In the genomic region with DNA sequence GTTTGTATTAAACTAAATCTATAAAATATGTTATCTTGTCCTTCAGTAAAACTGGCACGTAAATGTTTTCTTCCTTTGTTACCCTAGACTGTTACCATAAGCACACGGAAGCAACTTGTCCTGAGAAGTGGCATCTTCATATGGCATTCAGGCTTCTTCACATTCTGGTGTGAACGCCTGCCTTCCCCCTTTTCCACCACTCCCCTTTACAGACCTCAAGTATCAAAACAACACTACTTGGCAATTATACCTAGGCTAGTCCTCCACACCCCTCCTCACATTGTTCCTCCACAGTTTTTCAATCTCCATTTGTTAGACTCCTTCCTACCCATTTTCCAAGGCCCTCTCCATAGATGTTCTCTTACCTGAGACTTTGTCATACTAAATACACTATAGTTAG, we compare ENCODE assay signal across 8 cellular contexts. TPM values are rescaled to one million over a fixed set of nuclear protein-coding genes. Genes with fewer than 3 reads are reported as not detected.
DNase-seq lines count a peak whose midpoint lies in the region; ATAC-seq and TF ChIP-seq lines count a peak whose summit lies in the region.

No MANE protein-coding gene starts in this region.

- peak overlapping the region; percentile 97 for H3K4me3 Mint-ChIP-seq in activated T-cell treated with anti-CD3 and anti-CD28 coated beads, Interleukin-2, amount 50 U/mL, for 24 hours
- peak overlapping the region; percentile 96 for H3K4me3 Mint-ChIP-seq in activated T-helper 1 cell treated with anti-CD3 and anti-CD28 coated beads, Interleukin-12 subunit alpha, Interleukin-12 subunit beta, Interleukin-2, Interleukin-4 antibody, amounts not matched to agents 30 ng/mL and 10 ng/mL and 1 ng/mL, durations not matched to agents 14 hours and 24 hours and 36 hours
- H3K4me3 Mint-ChIP-seq in immature natural killer cell, result peak overlapping the region; percentile 84 to 99 (median 93)

- TF ChIP-seq CTCF in tibial artery (IDR thresholded peaks at IDR 0.05), result no peak

- no peaks in the 10 kb centered on the region for H3K27me3 Mint-ChIP-seq in activated T-cell treated with anti-CD3 and anti-CD28 coated beads, Interleukin-2, amount 50 U/mL, for 24 hours
- H3K27me3 Mint-ChIP-seq in activated T-helper 1 cell treated with anti-CD3 and anti-CD28 coated beads, Interleukin-12 subunit alpha, Interleukin-12 subunit beta, Interleukin-2, Interleukin-4 antibody, amounts not matched to agents 30 ng/mL and 10 ng/mL and 1 ng/mL, durations not matched to agents 14 hours and 24 hours and 36 hours (ENCODE audit: insufficient read depth), result no peaks in the 10 kb centered on the region
- peaks cover 17 to 36% (median 17%) of the 10 kb centered on the region in 3 donors for H3K27me3 Mint-ChIP-seq in immature natural killer cell (ENCODE audit: low read depth in 3 of 3)

- peaks cover 62% of the 10 kb centered on the region for H3K36me3 Mint-ChIP-seq in activated T-cell treated with anti-CD3 and anti-CD28 coated beads, Interleukin-2, amount 50 U/mL, for 24 hours (ENCODE audit: low read depth)
- peaks cover 27% of the 10 kb centered on the region for H3K36me3 Mint-ChIP-seq in activated T-helper 1 cell treated with anti-CD3 and anti-CD28 coated beads, Interleukin-12 subunit alpha, Interleukin-12 subunit beta, Interleukin-2, Interleukin-4 antibody, amounts not matched to agents 30 ng/mL and 10 ng/mL and 1 ng/mL, durations not matched to agents 14 hours and 24 hours and 36 hours (ENCODE audit: low read depth)
- H3K36me3 Mint-ChIP-seq in immature natural killer cell, result peaks cover 0 to 16% (median 14%) of the 10 kb centered on the region in 3 donors

- H3K9me3 Mint-ChIP-seq in activated T-cell treated with anti-CD3 and anti-CD28 coated beads, Interleukin-2, amount 50 U/mL, for 24 hours, result peaks cover 2% of the 10 kb centered on the region
- H3K9me3 Mint-ChIP-seq in activated T-helper 1 cell treated with anti-CD3 and anti-CD28 coated beads, Interleukin-12 subunit alpha, Interleukin-12 subunit beta, Interleukin-2, Interleukin-4 antibody, amounts not matched to agents 30 ng/mL and 10 ng/mL and 1 ng/mL, durations not matched to agents 14 hours and 24 hours and 36 hours, result no peaks in the 10 kb centered on the region
- no peaks in the 10 kb centered on the region for H3K9me3 Mint-ChIP-seq in immature natural killer cell

- intact Hi-C loops in activated T-helper 1 cell treated with anti-CD3 and anti-CD28 coated beads, Interleukin-12 subunit alpha, Interleukin-12 subunit beta, Interleukin-2, Interleukin-4 antibody, amounts not matched to agents 30 ng/mL and 10 ng/mL and 1 ng/mL, durations not matched to agents 14 hours and 24 hours and 36 hours (cut with micrococcal nuclease), result loop anchor here (1.0 to 5.0 kb wide), 7 partner anchors 43 to 1382 kb away; partner anchors contain the start of genes ACAA2, CXXC1, ELAC1 and MRO
- intact Hi-C loops in tibial artery (cut with DNase I; ENCODE audit: low total_unique reads), result loop anchor here (10.0 kb wide), 3 partner anchors 130 to 910 kb away; partner anchors contain the start of genes CXXC1, ELAC1 and MBD1

- peak overlapping the region in 1 of 2 donors; percentile 89 for H3K4me3 ChIP-seq in tibial artery

- ATAC-seq in HG03457 (IDR thresholded peaks at IDR 0.05; ENCODE audit: unreplicated experiment) (no peak), GM18867 (IDR thresholded peaks at IDR 0.05; ENCODE audit: unreplicated experiment) (no peak)

- H3K27me3 ChIP-seq in tibial artery, result no peaks in the 10 kb centered on the region

- peak overlapping the region; percentile 95 for H3K27ac Mint-ChIP-seq in activated T-cell treated with anti-CD3 and anti-CD28 coated beads, Interleukin-2, amount 50 U/mL, for 24 hours
- peak overlapping the region; percentile 96 for H3K27ac Mint-ChIP-seq in activated T-helper 1 cell treated with anti-CD3 and anti-CD28 coated beads, Interleukin-12 subunit alpha, Interleukin-12 subunit beta, Interleukin-2, Interleukin-4 antibody, amounts not matched to agents 30 ng/mL and 10 ng/mL and 1 ng/mL, durations not matched to agents 14 hours and 24 hours and 36 hours
- H3K27ac Mint-ChIP-seq in immature natural killer cell, result peak overlapping the region; percentile 88 to 98 (median 94)

- DNase-seq in activated T-cell treated with anti-CD3 and anti-CD28 coated beads, Interleukin-2, amount 50 U/mL, for 24 hours, result no peak
- no peak for DNase-seq in activated T-cell treated with anti-CD3 and anti-CD28 coated beads for 4 hours
- DNase-seq in activated T-helper 1 cell treated with anti-CD3 and anti-CD28 coated beads, Interleukin-12 subunit alpha, Interleukin-12 subunit beta, Interleukin-2, Interleukin-4 antibody, amounts not matched to agents 30 ng/mL and 10 ng/mL and 1 ng/mL, durations not matched to agents 14 hours and 24 hours and 36 hours (ENCODE audit: low spot score), result no peak
- no peak for DNase-seq in immature natural killer cell
- DNase-seq in tibial artery, result no peak
- no peak for DNase-seq in activated CD4-positive, alpha-beta T cell treated with anti-CD3 and anti-CD28 coated beads for 48 hours

- no peaks in the 10 kb centered on the region for H3K9me3 ChIP-seq in tibial artery

- H3K27ac ChIP-seq in tibial artery, result peak overlapping the region; percentile 97 to 98

- peaks cover 0 to 49% (median 27%) of the 10 kb centered on the region in 4 donors for H3K4me1 ChIP-seq in tibial artery

- H3K4me1 Mint-ChIP-seq in activated T-cell treated with anti-CD3 and anti-CD28 coated beads, Interleukin-2, amount 50 U/mL, for 24 hours (ENCODE audit: low read depth), result peaks cover 54% of the 10 kb centered on the region
- peaks cover 57% of the 10 kb centered on the region for H3K4me1 Mint-ChIP-seq in activated T-helper 1 cell treated with anti-CD3 and anti-CD28 coated beads, Interleukin-12 subunit alpha, Interleukin-12 subunit beta, Interleukin-2, Interleukin-4 antibody, amounts not matched to agents 30 ng/mL and 10 ng/mL and 1 ng/mL, durations not matched to agents 14 hours and 24 hours and 36 hours (ENCODE audit: low read depth)
- H3K4me1 Mint-ChIP-seq in immature natural killer cell, result peaks cover 66 to 69% of the 10 kb centered on the region in 2 donors

- no peaks in the 10 kb centered on the region for H3K36me3 ChIP-seq in tibial artery

RNA-seq across cellular contexts. Expression of gene MEX3C, which starts 2.9 kb away (rescaled TPM):
- total RNA-seq in activated T-helper 1 cell treated with anti-CD3 and anti-CD28 coated beads, Interleukin-12 subunit alpha, Interleukin-12 subunit beta, Interleukin-2, Interleukin-4 antibody, amounts not matched to agents 30 ng/mL and 10 ng/mL and 1 ng/mL, durations not matched to agents 14 hours and 24 hours and 36 hours, result 67.6 and 68.0 TPM in 2 replicates
- polyA plus RNA-seq in immature natural killer cell, result 10 to 100 TPM in 2 of 3 donors, 1 to 10 TPM in 1; 10.0 to 18.1 (median 10.7) TPM
